9 cellular contexts compared by ENCODE assay signal in genomic region chr11:36449566-36450390, GRCh38.
DNase-seq lines count a peak whose midpoint lies in the region; ATAC-seq, FAIRE-seq and TF ChIP-seq lines count a peak whose summit lies in the region.
"Had no signal": no experiment of that assay in that cellular context is flagged by ENCODE, and none has a peak within 500 bp of the region (broad histone marks: within the 10 kb centered on the region; RNA-seq: fewer than 3 reads in every experiment).

No MANE protein-coding gene starts in this region.

- no peak for TF ChIP-seq POLR2A in GM12892 (IDR thresholded peaks at IDR 0.05; ENCODE audit: low read depth, low read length)

- peaks cover 33% of the 10 kb centered on the region for H3K4me1 Mint-ChIP-seq in activated CD8-positive, alpha-beta T cell treated with anti-CD3 and anti-CD28 coated beads for 36 hours (ENCODE audit: low read depth)
- H3K4me1 Mint-ChIP-seq in type B pancreatic cell (ENCODE audit: unreplicated experiment) = peaks cover 47% of the 10 kb centered on the region

- no peak for TF ChIP-seq CTCF in activated CD8-positive, alpha-beta T cell treated with anti-CD3 and anti-CD28 coated beads for 36 hours (IDR thresholded peaks at IDR 0.05)
- TF ChIP-seq CTCF in type B pancreatic cell (conservative IDR thresholded peaks at IDR 0.05) = no peak

- no peaks in the 10 kb centered on the region for H3K27me3 ChIP-seq in mononuclear cell (ENCODE audit: insufficient read depth, low read length)
- H3K27me3 ChIP-seq: adrenal gland had no signal

- CTCF ChIA-PET in activated CD8-positive, alpha-beta T cell treated with anti-CD3 and anti-CD28 coated beads for 36 hours (lab: Charles Lee) = interaction anchor here (0.7 to 1.9 kb wide), 6 partner anchors 27 to 158 kb away, joined by 3 to 8 read pairs (median 3); partner anchors contain the start of gene TRAF6

- H3K4me3 Mint-ChIP-seq in activated CD8-positive, alpha-beta T cell treated with anti-CD3 and anti-CD28 coated beads for 36 hours = peak overlapping the region; percentile 11
- no peak overlapping the region for H3K4me3 Mint-ChIP-seq in type B pancreatic cell

- H3K9me3 ChIP-seq in mononuclear cell (ENCODE audit: low read depth, low read length) = no peaks in the 10 kb centered on the region
- H3K9me3 ChIP-seq: adrenal gland had no signal

- H3K4me1 ChIP-seq in mononuclear cell (ENCODE audit: insufficient read depth, low read length) = peaks cover 55% of the 10 kb centered on the region

- POLR2A ChIA-PET in activated CD8-positive, alpha-beta T cell treated with anti-CD3 and anti-CD28 coated beads for 36 hours (lab: Charles Lee) = interaction anchor here (1.0 kb wide), 1 partner anchor 9 kb away, joined by 4 read pairs; no protein-coding TSS in a partner anchor

- no peaks in the 10 kb centered on the region for H3K27me3 Mint-ChIP-seq in activated CD8-positive, alpha-beta T cell treated with anti-CD3 and anti-CD28 coated beads for 36 hours
- H3K27me3 Mint-ChIP-seq in type B pancreatic cell = peaks cover 6% of the 10 kb centered on the region

- peaks cover 3% of the 10 kb centered on the region for H3K36me3 Mint-ChIP-seq in activated CD8-positive, alpha-beta T cell treated with anti-CD3 and anti-CD28 coated beads for 36 hours (ENCODE audit: low read depth)
- peaks cover 4% of the 10 kb centered on the region for H3K36me3 Mint-ChIP-seq in type B pancreatic cell

- H3K4me3 ChIP-seq in mononuclear cell (ENCODE audit: low read length) = peak overlapping the region; percentile 8

- H3K27ac Mint-ChIP-seq in activated CD8-positive, alpha-beta T cell treated with anti-CD3 and anti-CD28 coated beads for 36 hours = peak overlapping the region; percentile 53
- H3K27ac Mint-ChIP-seq in type B pancreatic cell = no peak overlapping the region

- ATAC-seq in HG02610 (IDR thresholded peaks at IDR 0.05; ENCODE audit: unreplicated experiment) (peak; percentile 65), sciatic nerve (no peak)
- ATAC-seq in activated CD8-positive, alpha-beta T cell treated with anti-CD3 and anti-CD28 coated beads for 36 hours = peak; percentile 47
- no peak for ATAC-seq in activated CD4-positive, CD25-positive, alpha-beta regulatory T cell treated with anti-CD3 and anti-CD28 coated beads, Interleukin-2, amount 50 U/mL, for 24 hours

- no peaks in the 10 kb centered on the region for H3K9me3 Mint-ChIP-seq in activated CD8-positive, alpha-beta T cell treated with anti-CD3 and anti-CD28 coated beads for 36 hours
- peaks cover 4% of the 10 kb centered on the region for H3K9me3 Mint-ChIP-seq in type B pancreatic cell

- peak; percentile 62 for FAIRE-seq in GM12892 (lab: Jason Lieb, UNC)

- DNase-seq in GM12892 (ENCODE audit: insufficient read length) = no peak
- no peak for DNase-seq in activated CD8-positive, alpha-beta T cell treated with anti-CD3 and anti-CD28 coated beads for 36 hours
- DNase-seq in sciatic nerve (ENCODE audit: low spot score) = no peak
- no peak for DNase-seq in AG08395 (ENCODE audit: low spot score)
- no peak for DNase-seq in type B pancreatic cell (ENCODE audit: extremely low spot score, unreplicated experiment)

- intact Hi-C loops in activated CD8-positive, alpha-beta T cell treated with anti-CD3 and anti-CD28 coated beads for 36 hours (cut with micrococcal nuclease) = no loop called here
- intact Hi-C loops in sciatic nerve (cut with DNase I) = no loop called here

Comparison
In these comparisons a context has a peak if more than half of its experiments do, and no peak if none do; other contexts are left out.
1. ATAC-seq: peak in HG02610 (single experiment) and activated CD8-positive, alpha-beta T cell treated with anti-CD3 and anti-CD28 coated beads for 36 hours (single experiment); none in sciatic nerve (single experiment) and activated CD4-positive, CD25-positive, alpha-beta regulatory T cell treated with anti-CD3 and anti-CD28 coated beads, Interleukin-2, amount 50 U/mL, for 24 hours (0 of 2).